ENCODE assay signal across 13 cellular contexts in the genomic region with DNA sequence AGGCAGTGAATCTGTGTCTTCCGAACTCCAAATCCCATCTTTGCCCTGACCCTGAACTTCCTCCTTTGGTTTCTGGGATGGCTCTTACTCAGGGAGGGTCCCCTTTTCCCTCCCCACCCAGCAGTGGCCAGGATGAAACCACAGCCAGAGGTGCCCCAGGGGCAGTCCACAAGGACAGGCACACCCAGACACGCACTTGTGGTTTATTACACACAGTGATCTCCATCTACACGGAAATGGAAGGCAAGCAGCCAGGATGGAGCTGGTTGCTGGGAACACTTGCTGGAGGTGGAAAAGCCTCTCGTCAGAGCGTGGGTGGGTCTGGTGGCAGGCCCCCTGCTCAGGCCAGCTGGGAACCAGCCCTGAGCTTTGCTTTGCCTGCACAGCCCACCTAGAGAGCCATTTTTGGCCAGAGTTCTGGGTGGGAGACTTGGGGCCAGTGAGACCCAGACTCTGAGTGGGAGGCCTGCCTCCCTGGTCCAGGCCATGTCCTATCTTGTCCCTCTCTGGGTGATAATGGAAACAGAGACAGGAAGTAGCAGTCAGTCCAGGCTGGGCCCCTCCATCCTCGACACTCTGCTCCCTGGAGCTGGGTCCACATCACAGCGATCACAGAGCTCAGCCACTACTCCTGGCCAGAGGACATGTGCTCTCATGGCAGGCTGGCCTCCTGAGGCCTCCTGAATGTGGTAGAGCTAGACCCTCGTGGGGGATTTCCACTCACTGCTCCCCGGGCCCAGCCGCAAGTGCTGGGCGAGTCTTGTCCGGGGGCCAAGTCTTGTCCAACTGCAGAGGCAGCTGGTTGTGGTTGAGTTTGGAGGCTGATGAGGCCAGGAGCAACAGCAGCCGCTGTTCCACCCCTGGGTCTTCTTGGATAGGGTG. TPM values are rescaled to one million over a fixed set of nuclear protein-coding genes. Genes with fewer than 3 reads are reported as not detected.
DNase-seq lines count a peak whose midpoint lies in the region; ATAC-seq and TF ChIP-seq lines count a peak whose summit lies in the region.
"Had no signal": no experiment of that assay in that cellular context is flagged by ENCODE, and none has a peak within 500 bp of the region (broad histone marks: within the 10 kb centered on the region; RNA-seq: fewer than 3 reads in every experiment).

No MANE protein-coding gene starts in this region.

- no peaks in the 10 kb centered on the region for H3K9me2 ChIP-seq in Loucy (replicated peaks; ENCODE audit: low read depth, low read length)

- ATAC-seq in central memory CD8-positive, alpha-beta T cell (replicated peaks; ENCODE audit: extremely low read depth, poor library complexity, severe bottlenecking) = no peak
- ATAC-seq: T-cell had no signal

- H3K4me3 ChIP-seq in CD4-positive, alpha-beta memory T cell (ENCODE audit: low read length in 2 of 2) = no peak overlapping the region
- H3K4me3 ChIP-seq in Loucy (ENCODE audit: low read length, poor library complexity, severe bottlenecking) (no peak overlapping the region), neural progenitor cell (no peak overlapping the region), lower leg skin (ENCODE audit: low read depth, poor library complexity, severe bottlenecking) (no peak overlapping the region)
- H3K4me3 ChIP-seq: ovary had no signal

- intact Hi-C loops in CD4-positive, alpha-beta memory T cell (cut with micrococcal nuclease) = loop anchor here (10.0 kb wide), 1 partner anchor 387 kb away; the partner anchor contains the start of gene CLK4
- intact Hi-C loops in lower leg skin (cut with DNase I; ENCODE audit: low total_unique reads) = no loop called here

- H3K27me3 Mint-ChIP-seq in CD4-positive, alpha-beta memory T cell = no peaks in the 10 kb centered on the region
- H3K27me3 Mint-ChIP-seq in central memory CD8-positive, alpha-beta T cell = no peaks in the 10 kb centered on the region
- H3K27me3 Mint-ChIP-seq in neural progenitor cell (ENCODE audit: insufficient read depth, low read depth) = peaks cover 10% of the 10 kb centered on the region
- H3K27me3 Mint-ChIP-seq: T-cell had no signal

- H2AFZ ChIP-seq in Loucy (ENCODE audit: low read length) = no peak overlapping the region
- no peak overlapping the region for H2AFZ ChIP-seq in neural progenitor cell (replicated peaks)

- H3K4me1 ChIP-seq in CD4-positive, alpha-beta memory T cell (ENCODE audit: insufficient read depth, low read length) = peaks cover 53% of the 10 kb centered on the region
- peaks cover 17% of the 10 kb centered on the region for H3K4me1 ChIP-seq in Loucy (ENCODE audit: insufficient read depth, low read length, poor library complexity, severe bottlenecking)
- no peaks in the 10 kb centered on the region for H3K4me1 ChIP-seq in neural progenitor cell

- H3K27ac Mint-ChIP-seq in CD4-positive, alpha-beta memory T cell = peak overlapping the region in 6 of 7 donors; percentile 7 to 93 (median 56)
- peak overlapping the region; percentile 79 for H3K27ac Mint-ChIP-seq in central memory CD8-positive, alpha-beta T cell (ENCODE audit: low read depth)
- peak overlapping the region; percentile 33 for H3K27ac Mint-ChIP-seq in neural progenitor cell

- no peak for TF ChIP-seq POLR2A in lower leg skin (IDR thresholded peaks at IDR 0.05)

- CTCF ChIA-PET in CD4-positive, alpha-beta memory T cell (lab: Charles Lee; ENCODE audit: partially characterized antibody) = interaction anchor here (0.6 to 1.4 kb wide), 4 partner anchors 18 to 326 kb away, joined by 3 to 4 read pairs (median 4); no protein-coding TSS in a partner anchor

- DNase-seq in CD4-positive, alpha-beta memory T cell = no peak
- no peak for DNase-seq in central memory CD8-positive, alpha-beta T cell (ENCODE audit: low spot score in 2 of 2)
- no peak for DNase-seq in neural progenitor cell (ENCODE audit: low spot score)
- DNase-seq in mesenteric fat pad (ENCODE audit: low spot score) = no peak
- no peak for DNase-seq in amniotic stem cell (lab: John Stamatoyannopoulos, UW)
- DNase-seq in iPS-NIHi7 (ENCODE audit: extremely low spot score) = no peak
- no peak for DNase-seq in lower leg skin (ENCODE audit: low spot score in 2 of 2)
- DNase-seq: activated T-cell treated with anti-CD3 and anti-CD28 coated beads, Interleukin-2, amount 50 U/mL, for 48 hours; effector CD8-positive, alpha-beta T cell; NCI-H69; ovary; T-cell had no signal

- H3K27me3 ChIP-seq in CD4-positive, alpha-beta memory T cell (ENCODE audit: insufficient read depth, low read length) = no peaks in the 10 kb centered on the region
- no peaks in the 10 kb centered on the region for H3K27me3 ChIP-seq in Loucy (ENCODE audit: insufficient read depth, low read length, poor library complexity, severe bottlenecking)
- no peaks in the 10 kb centered on the region for H3K27me3 ChIP-seq in neural progenitor cell
- H3K27me3 ChIP-seq: ovary had no signal

- WGBS in lower leg skin, 2 donors = 55 to 64% methylated on average over 7 to 12 of the region's 13 CpGs

- POLR2A ChIA-PET in CD4-positive, alpha-beta memory T cell (lab: Charles Lee; ENCODE audit: partially characterized antibody) = interaction anchor here (1.4 to 2.4 kb wide), 3 partner anchors 13 to 33 kb away, joined by 6 to 7 read pairs (median 6); partner anchors contain the start of gene HNRNPAB

- no peaks in the 10 kb centered on the region for H3F3A ChIP-seq in Loucy (ENCODE audit: low read depth)
- H3F3A ChIP-seq in neural progenitor cell (ENCODE audit: low read depth) = peaks cover 20% of the 10 kb centered on the region

- no peaks in the 10 kb centered on the region for H3K9me3 Mint-ChIP-seq in CD4-positive, alpha-beta memory T cell
- H3K9me3 Mint-ChIP-seq in central memory CD8-positive, alpha-beta T cell = no peaks in the 10 kb centered on the region
- H3K9me3 Mint-ChIP-seq in neural progenitor cell = no peaks in the 10 kb centered on the region
- H3K9me3 Mint-ChIP-seq: T-cell had no signal

- H3K9me3 ChIP-seq in CD4-positive, alpha-beta memory T cell (ENCODE audit: control insufficient read depth in 1 of 2, low read length in 2 of 2) = no peaks in the 10 kb centered on the region
- no peaks in the 10 kb centered on the region for H3K9me3 ChIP-seq in Loucy (ENCODE audit: insufficient read depth, low read depth, low read length)
- no peaks in the 10 kb centered on the region for H3K9me3 ChIP-seq in neural progenitor cell (ENCODE audit: low read depth)
- H3K9me3 ChIP-seq: ovary had no signal

- H3K36me3 Mint-ChIP-seq in CD4-positive, alpha-beta memory T cell = no peaks in the 10 kb centered on the region
- H3K36me3 Mint-ChIP-seq in central memory CD8-positive, alpha-beta T cell (ENCODE audit: insufficient read depth) = peaks cover 11% of the 10 kb centered on the region
- H3K36me3 Mint-ChIP-seq in neural progenitor cell = no peaks in the 10 kb centered on the region
- H3K36me3 Mint-ChIP-seq: T-cell had no signal

- H4K20me1 ChIP-seq in Loucy (ENCODE audit: insufficient read depth, low read length, poor library complexity, severe bottlenecking) (no peaks in the 10 kb centered on the region), neural progenitor cell (ENCODE audit: low read depth) (no peaks in the 10 kb centered on the region)

- peak overlapping the region in 3 of 8 donors; percentile 17 to 52 (median 27) for H3K4me3 Mint-ChIP-seq in CD4-positive, alpha-beta memory T cell
- no peak overlapping the region for H3K4me3 Mint-ChIP-seq in central memory CD8-positive, alpha-beta T cell
- H3K4me3 Mint-ChIP-seq in neural progenitor cell = no peak overlapping the region

- H3K9ac ChIP-seq in Loucy (ENCODE audit: low read depth, low read length, poor library complexity, severe bottlenecking) (peak overlapping the region; percentile 70), neural progenitor cell (no peak overlapping the region)

- H3K79me2 ChIP-seq in Loucy (ENCODE audit: insufficient read depth, low read length) (no peaks in the 10 kb centered on the region), neural progenitor cell (ENCODE audit: low read depth) (no peaks in the 10 kb centered on the region)

- peak overlapping the region; percentile 10 for H3K27ac ChIP-seq in CD4-positive, alpha-beta memory T cell (ENCODE audit: low read depth, low read length)
- no peak overlapping the region for H3K27ac ChIP-seq in neural progenitor cell
- H3K27ac ChIP-seq: ovary had no signal

- TF ChIP-seq CTCF in Loucy (conservative IDR thresholded peaks at IDR 0.05; ENCODE audit: low read length) (no peak), neural progenitor cell (IDR thresholded peaks at IDR 0.05) (no peak), lower leg skin (IDR thresholded peaks at IDR 0.05) (no peak)

- H3K4me2 ChIP-seq in Loucy (ENCODE audit: low read depth, low read length, poor library complexity, severe bottlenecking) (no peak overlapping the region), neural progenitor cell (no peak overlapping the region)

- peaks cover 12 to 66% (median 44%) of the 10 kb centered on the region in 4 donors for H3K4me1 Mint-ChIP-seq in CD4-positive, alpha-beta memory T cell
- peaks cover 49% of the 10 kb centered on the region for H3K4me1 Mint-ChIP-seq in central memory CD8-positive, alpha-beta T cell
- H3K4me1 Mint-ChIP-seq in neural progenitor cell = peaks cover 9% of the 10 kb centered on the region

- H3K36me3 ChIP-seq in CD4-positive, alpha-beta memory T cell (ENCODE audit: insufficient read depth, low read length) = no peaks in the 10 kb centered on the region
- no peaks in the 10 kb centered on the region for H3K36me3 ChIP-seq in Loucy (ENCODE audit: insufficient read depth, low read length)
- H3K36me3 ChIP-seq in neural progenitor cell = no peaks in the 10 kb centered on the region
- H3K36me3 ChIP-seq: ovary had no signal

RNA-seq across cellular contexts. Expression of gene PHYKPL, which starts 5.1 kb away (rescaled TPM):
- total RNA-seq in CD4-positive, alpha-beta memory T cell = 100 to 1,000 TPM; 234 to 251 TPM
- 10 to 100 TPM; 38.7 to 44.6 TPM for polyA plus RNA-seq in CD4-positive, alpha-beta memory T cell
- 20.5 and 25.9 TPM in 2 replicates for total RNA-seq in neural progenitor cell (ENCODE audit: low replicate concordance)
- total RNA-seq in mesenteric fat pad = 144 TPM
- 10 to 100 TPM; 29.3 to 45.7 (median 31.8) TPM for total RNA-seq in lower leg skin

RNA-seq across cellular contexts. Expression of gene HNRNPAB, which starts 33.3 kb away (rescaled TPM):
- total RNA-seq in CD4-positive, alpha-beta memory T cell = 10 to 100 TPM; 82.1 to 85.3 TPM
- 10 to 100 TPM; 29.4 to 75.3 TPM for polyA plus RNA-seq in CD4-positive, alpha-beta memory T cell
- total RNA-seq in neural progenitor cell (ENCODE audit: low replicate concordance) = 186 and 195 TPM in 2 replicates
- total RNA-seq in mesenteric fat pad = 186 TPM
- 100 to 1,000 TPM in 2 of 4 donors, 10 to 100 TPM in 2; 76.4 to 124 (median 102) TPM for total RNA-seq in lower leg skin

RNA-seq across cellular contexts. Expression of gene GMCL2, which starts 50.5 kb away (rescaled TPM):
- total RNA-seq in CD4-positive, alpha-beta memory T cell = not detected
- not detected for polyA plus RNA-seq in CD4-positive, alpha-beta memory T cell
- not detected in 2 replicates for total RNA-seq in neural progenitor cell (ENCODE audit: low replicate concordance)
- total RNA-seq in mesenteric fat pad = not detected
- not detected for total RNA-seq in lower leg skin
- total RNA-seq: ovary, T-cell had no signal
- polyA plus RNA-seq: ovary had no signal
